ENCODE assay signal across 28 cellular contexts in genomic region chr2:136927156-136927555, GRCh38.
"Had no signal": no experiment of that assay in that cellular context is flagged by ENCODE, and none has a peak within 500 bp of the region (broad histone marks: within the 10 kb centered on the region; RNA-seq: fewer than 3 reads in every experiment).

No MANE protein-coding gene starts in this region.

- H3K4me1 Mint-ChIP-seq: memory B cell; naive thymus-derived CD4-positive, alpha-beta T cell; neural progenitor cell; stimulated activated naive B cell treated with anti-CD40 and anti-IgM and Interleukin-4, amounts not matched to agents 10 μg/mL and 1 μg/mL and 100 μg/mL, for 72 hours had no signal

- H3K4me1 ChIP-seq: left ventricle myocardium inferior, neural progenitor cell, parathyroid adenoma, right atrium auricular region, stomach, testis, thyroid gland, transverse colon, upper lobe of left lung, vagina had no signal

- H3K9me3 ChIP-seq: mucosa of descending colon, neutrophil, right atrium auricular region, testis, thyroid gland, transverse colon, upper lobe of left lung, vagina had no signal

- H3K36me3 ChIP-seq: left ventricle myocardium inferior, neural progenitor cell, neutrophil, right atrium auricular region, stomach, thyroid gland, transverse colon, upper lobe of left lung, vagina had no signal

- H3K27ac ChIP-seq: left ventricle myocardium inferior, neural progenitor cell, neutrophil, parathyroid adenoma, right atrium auricular region, skin epidermis, stomach, testis, thyroid gland, transverse colon, upper lobe of left lung, vagina had no signal

- H2AFZ ChIP-seq: neural progenitor cell, parathyroid adenoma had no signal

- H3K27ac Mint-ChIP-seq: memory B cell; naive thymus-derived CD4-positive, alpha-beta T cell; neural progenitor cell; stimulated activated naive B cell treated with anti-CD40 and anti-IgM and Interleukin-4, amounts not matched to agents 10 μg/mL and 1 μg/mL and 100 μg/mL, for 72 hours had no signal

- H3K79me2 ChIP-seq: parathyroid adenoma had no signal

- H3K4me3 ChIP-seq: left ventricle myocardium inferior, lung, mucosa of descending colon, neural progenitor cell, right atrium auricular region, skin epidermis, stomach, testis, thyroid gland, transverse colon, upper lobe of left lung, vagina had no signal

- H3K27me3 ChIP-seq: neural progenitor cell, neutrophil, right atrium auricular region, stomach, testis, thyroid gland, transverse colon, upper lobe of left lung, vagina had no signal

- H3K4me2 ChIP-seq: neural progenitor cell had no signal

- H3K36me3 Mint-ChIP-seq: memory B cell; naive thymus-derived CD4-positive, alpha-beta T cell; neural progenitor cell; stimulated activated naive B cell treated with anti-CD40 and anti-IgM and Interleukin-4, amounts not matched to agents 10 μg/mL and 1 μg/mL and 100 μg/mL, for 72 hours had no signal

- H3K9ac ChIP-seq: neural progenitor cell, parathyroid adenoma had no signal

- ATAC-seq: mucosa of descending colon; naive thymus-derived CD4-positive, alpha-beta T cell; sciatic nerve; stimulated activated naive B cell treated with anti-CD40 and anti-IgM and Interleukin-4, amounts not matched to agents 10 μg/mL and 1 μg/mL and 100 μg/mL, for 72 hours; stimulated activated naive CD8-positive, alpha-beta T cell treated with anti-CD3 and anti-CD28 coated beads, Interleukin-15, Interleukin-2, amounts not matched to agents 100 U/mL and 50 U/mL, for 24 hours had no signal

- DNase-seq: hypothalamus; islet precursor cell; left ventricle myocardium inferior; midbrain; mucosa of descending colon; naive thymus-derived CD4-positive, alpha-beta T cell; occipital lobe; stimulated activated CD4-positive, alpha-beta T cell treated with anti-CD3 and anti-CD28 coated beads, Interleukin-12 subunit alpha, Interleukin-12 subunit beta, amount 100 ng/mL, for 4 hours; stimulated activated CD4-positive, alpha-beta T cell treated with anti-CD3 and anti-CD28 coated beads, Interleukin-15, amount 100 ng/mL, for 24 hours; stimulated activated CD4-positive, alpha-beta T cell treated with anti-CD3 and anti-CD28 coated beads, Interleukin-2, amount 100 ng/mL, for 24 hours; stimulated activated CD4-positive, alpha-beta T cell treated with anti-CD3 and anti-CD28 coated beads, Interleukin-4, amount 100 ng/mL, for 1 hour; stimulated activated naive B cell treated with anti-CD40 and anti-IgM and Interleukin-4, amounts not matched to agents 10 μg/mL and 1 μg/mL and 100 μg/mL, for 72 hours; stimulated activated naive CD8-positive, alpha-beta T cell treated with anti-CD3 and anti-CD28 coated beads, Interleukin-15, Interleukin-2, amounts not matched to agents 100 U/mL and 50 U/mL, for 24 hours; stomach; testis; thyroid gland; transverse colon; upper lobe of left lung had no signal

- H3K4me3 Mint-ChIP-seq: memory B cell; naive thymus-derived CD4-positive, alpha-beta T cell; nephron; neural progenitor cell; stimulated activated naive B cell treated with anti-CD40 and anti-IgM and Interleukin-4, amounts not matched to agents 10 μg/mL and 1 μg/mL and 100 μg/mL, for 72 hours had no signal
